1 cellular context compared by ENCODE assay signal in the genomic region with DNA sequence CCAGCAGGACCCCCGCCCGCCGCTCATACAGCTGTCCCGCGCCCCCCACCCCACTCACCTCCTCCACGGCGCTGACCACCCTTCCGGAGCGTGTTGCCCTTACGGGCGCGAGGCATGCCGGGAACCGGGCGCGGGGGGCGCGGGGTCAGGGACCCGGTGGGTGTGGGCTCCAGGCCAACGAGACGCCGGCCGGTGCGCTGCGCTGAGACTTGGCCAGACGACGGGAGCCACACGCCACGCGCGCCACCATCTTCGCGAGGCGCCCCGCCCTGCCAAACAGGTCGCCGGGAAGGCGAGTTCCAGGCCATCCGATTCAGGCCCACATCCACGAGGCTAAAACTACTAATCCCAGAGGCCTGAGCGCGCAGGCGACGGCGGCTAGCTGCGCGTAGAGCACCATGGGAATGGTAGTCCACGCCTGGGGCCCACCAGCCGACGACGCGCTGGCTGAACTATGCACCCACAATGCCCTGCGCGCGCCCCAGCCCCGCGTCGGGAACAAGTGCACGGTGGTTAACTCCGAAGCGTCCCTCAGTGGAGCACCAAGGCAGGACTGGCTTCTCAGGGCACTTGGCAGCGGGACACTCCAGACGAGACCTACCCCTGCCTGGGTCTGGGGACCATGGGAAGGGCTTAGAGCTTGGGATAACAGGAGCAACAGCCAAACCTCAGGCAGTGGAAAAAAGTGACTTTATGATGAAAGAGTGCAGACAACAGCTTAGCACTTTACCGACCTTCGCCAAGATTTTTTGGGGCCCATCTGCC.
TF ChIP-seq lines count a peak whose summit lies in the region.

A gene with protein sequence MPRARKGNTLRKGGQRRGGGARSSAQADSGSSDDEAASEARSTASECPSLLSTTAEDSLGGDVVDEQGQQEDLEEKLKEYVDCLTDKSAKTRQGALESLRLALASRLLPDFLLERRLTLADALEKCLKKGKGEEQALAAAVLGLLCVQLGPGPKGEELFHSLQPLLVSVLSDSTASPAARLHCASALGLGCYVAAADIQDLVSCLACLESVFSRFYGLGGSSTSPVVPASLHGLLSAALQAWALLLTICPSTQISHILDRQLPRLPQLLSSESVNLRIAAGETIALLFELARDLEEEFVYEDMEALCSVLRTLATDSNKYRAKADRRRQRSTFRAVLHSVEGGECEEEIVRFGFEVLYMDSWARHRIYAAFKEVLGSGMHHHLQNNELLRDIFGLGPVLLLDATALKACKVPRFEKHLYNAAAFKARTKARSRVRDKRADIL (minus strand): TSS at position 271 of the 765 bp plus-strand sequence. CDS start 155 bp downstream, at position 116.

TF ChIP-seq in HepG2, 621 proteins besides CTCF, POLR2A, EP300 and RAD21 (continued from another document and continues in another):
- TF ChIP-seq, protein P1, sequence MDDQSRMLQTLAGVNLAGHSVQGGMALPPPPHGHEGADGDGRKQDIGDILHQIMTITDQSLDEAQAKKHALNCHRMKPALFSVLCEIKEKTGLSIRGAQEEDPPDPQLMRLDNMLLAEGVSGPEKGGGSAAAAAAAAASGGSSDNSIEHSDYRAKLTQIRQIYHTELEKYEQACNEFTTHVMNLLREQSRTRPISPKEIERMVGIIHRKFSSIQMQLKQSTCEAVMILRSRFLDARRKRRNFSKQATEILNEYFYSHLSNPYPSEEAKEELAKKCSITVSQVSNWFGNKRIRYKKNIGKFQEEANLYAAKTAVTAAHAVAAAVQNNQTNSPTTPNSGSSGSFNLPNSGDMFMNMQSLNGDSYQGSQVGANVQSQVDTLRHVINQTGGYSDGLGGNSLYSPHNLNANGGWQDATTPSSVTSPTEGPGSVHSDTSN (CRISPR knock-in tag; IDR thresholded peaks at IDR 0.05; ENCODE audit: borderline replicate concordance): no peak
- peak; percentile 48; the same call in 1 of the 2 replicates for TF ChIP-seq NFYC (CRISPR knock-in tag; IDR thresholded peaks at IDR 0.05)
- TF ChIP-seq JUN (CRISPR knock-in tag; IDR thresholded peaks at IDR 0.05): no peak
- TF ChIP-seq TAF15 (IDR thresholded peaks at IDR 0.05; ENCODE audit: low read depth, low read length, poor library complexity, severe bottlenecking): no peak
- TF ChIP-seq MEF2D (CRISPR knock-in tag; IDR thresholded peaks at IDR 0.05): peak; percentile 67
- TF ChIP-seq, protein P2, sequence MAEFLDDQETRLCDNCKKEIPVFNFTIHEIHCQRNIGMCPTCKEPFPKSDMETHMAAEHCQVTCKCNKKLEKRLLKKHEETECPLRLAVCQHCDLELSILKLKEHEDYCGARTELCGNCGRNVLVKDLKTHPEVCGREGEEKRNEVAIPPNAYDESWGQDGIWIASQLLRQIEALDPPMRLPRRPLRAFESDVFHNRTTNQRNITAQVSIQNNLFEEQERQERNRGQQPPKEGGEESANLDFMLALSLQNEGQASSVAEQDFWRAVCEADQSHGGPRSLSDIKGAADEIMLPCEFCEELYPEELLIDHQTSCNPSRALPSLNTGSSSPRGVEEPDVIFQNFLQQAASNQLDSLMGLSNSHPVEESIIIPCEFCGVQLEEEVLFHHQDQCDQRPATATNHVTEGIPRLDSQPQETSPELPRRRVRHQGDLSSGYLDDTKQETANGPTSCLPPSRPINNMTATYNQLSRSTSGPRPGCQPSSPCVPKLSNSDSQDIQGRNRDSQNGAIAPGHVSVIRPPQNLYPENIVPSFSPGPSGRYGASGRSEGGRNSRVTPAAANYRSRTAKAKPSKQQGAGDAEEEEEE (CRISPR knock-in tag; IDR thresholded peaks at IDR 0.05; ENCODE audit: borderline replicate concordance): peak; percentile 42; the same call in 1 of the 2 replicates
- peak; percentile 95; the same call in 1 of the 2 replicates for TF ChIP-seq KLF12 (CRISPR knock-in tag; IDR thresholded peaks at IDR 0.05; ENCODE audit: borderline replicate concordance)
- no peak for TF ChIP-seq NFE2L1 (CRISPR knock-in tag; IDR thresholded peaks at IDR 0.05; ENCODE audit: borderline replicate concordance)
- TF ChIP-seq NFE2L2 (IDR thresholded peaks at IDR 0.05; ENCODE audit: low read length): peak; percentile 26; the same call in 1 of the 2 replicates
- TF ChIP-seq SAP130 (CRISPR knock-in tag; IDR thresholded peaks at IDR 0.05; ENCODE audit: low read depth): peak; percentile 91
- TF ChIP-seq, protein P3, sequence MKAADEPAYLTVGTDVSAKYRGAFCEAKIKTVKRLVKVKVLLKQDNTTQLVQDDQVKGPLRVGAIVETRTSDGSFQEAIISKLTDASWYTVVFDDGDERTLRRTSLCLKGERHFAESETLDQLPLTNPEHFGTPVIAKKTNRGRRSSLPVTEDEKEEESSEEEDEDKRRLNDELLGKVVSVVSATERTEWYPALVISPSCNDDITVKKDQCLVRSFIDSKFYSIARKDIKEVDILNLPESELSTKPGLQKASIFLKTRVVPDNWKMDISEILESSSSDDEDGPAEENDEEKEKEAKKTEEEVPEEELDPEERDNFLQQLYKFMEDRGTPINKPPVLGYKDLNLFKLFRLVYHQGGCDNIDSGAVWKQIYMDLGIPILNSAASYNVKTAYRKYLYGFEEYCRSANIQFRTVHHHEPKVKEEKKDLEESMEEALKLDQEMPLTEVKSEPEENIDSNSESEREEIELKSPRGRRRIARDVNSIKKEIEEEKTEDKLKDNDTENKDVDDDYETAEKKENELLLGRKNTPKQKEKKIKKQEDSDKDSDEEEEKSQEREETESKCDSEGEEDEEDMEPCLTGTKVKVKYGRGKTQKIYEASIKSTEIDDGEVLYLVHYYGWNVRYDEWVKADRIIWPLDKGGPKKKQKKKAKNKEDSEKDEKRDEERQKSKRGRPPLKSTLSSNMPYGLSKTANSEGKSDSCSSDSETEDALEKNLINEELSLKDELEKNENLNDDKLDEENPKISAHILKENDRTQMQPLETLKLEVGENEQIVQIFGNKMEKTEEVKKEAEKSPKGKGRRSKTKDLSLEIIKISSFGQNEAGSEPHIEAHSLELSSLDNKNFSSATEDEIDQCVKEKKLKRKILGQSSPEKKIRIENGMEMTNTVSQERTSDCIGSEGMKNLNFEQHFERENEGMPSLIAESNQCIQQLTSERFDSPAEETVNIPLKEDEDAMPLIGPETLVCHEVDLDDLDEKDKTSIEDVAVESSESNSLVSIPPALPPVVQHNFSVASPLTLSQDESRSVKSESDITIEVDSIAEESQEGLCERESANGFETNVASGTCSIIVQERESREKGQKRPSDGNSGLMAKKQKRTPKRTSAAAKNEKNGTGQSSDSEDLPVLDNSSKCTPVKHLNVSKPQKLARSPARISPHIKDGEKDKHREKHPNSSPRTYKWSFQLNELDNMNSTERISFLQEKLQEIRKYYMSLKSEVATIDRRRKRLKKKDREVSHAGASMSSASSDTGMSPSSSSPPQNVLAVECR (CRISPR knock-in tag; IDR thresholded peaks at IDR 0.05; ENCODE audit: borderline replicate concordance): peak; percentile 95
- no peak for TF ChIP-seq SRSF9 (IDR thresholded peaks at IDR 0.05; ENCODE audit: borderline replicate concordance, insufficient read depth, low read depth, low read length, poor library complexity, severe bottlenecking)
- TF ChIP-seq ZNF703 (CRISPR knock-in tag; IDR thresholded peaks at IDR 0.05; ENCODE audit: borderline replicate concordance): no peak
- TF ChIP-seq, protein P4, sequence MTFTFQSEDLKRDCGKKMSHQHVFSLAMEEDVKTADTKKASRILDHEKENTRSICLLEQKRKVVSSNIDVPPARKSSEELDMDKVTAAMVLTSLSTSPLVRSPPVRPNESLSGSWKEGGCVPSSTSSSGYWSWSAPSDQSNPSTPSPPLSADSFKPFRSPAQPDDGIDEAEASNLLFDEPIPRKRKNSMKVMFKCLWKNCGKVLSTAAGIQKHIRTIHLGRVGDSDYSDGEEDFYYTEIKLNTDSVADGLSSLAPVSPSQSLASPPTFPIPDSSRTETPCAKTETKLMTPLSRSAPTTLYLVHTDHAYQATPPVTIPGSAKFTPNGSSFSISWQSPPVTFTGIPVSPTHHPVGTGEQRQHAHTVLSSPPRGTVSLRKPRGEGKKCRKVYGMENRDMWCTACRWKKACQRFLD (CRISPR knock-in tag; IDR thresholded peaks at IDR 0.05; ENCODE audit: borderline replicate concordance): peak; percentile 16; the same call in 1 of the 2 replicates
- TF ChIP-seq REXO4 (CRISPR knock-in tag; IDR thresholded peaks at IDR 0.05; ENCODE audit: borderline replicate concordance): no peak
- no peak for TF ChIP-seq ZNF878 (CRISPR knock-in tag; IDR thresholded peaks at IDR 0.05)
- TF ChIP-seq THAP11 (CRISPR knock-in tag; IDR thresholded peaks at IDR 0.05): peak; percentile 98
- TF ChIP-seq ZNF558 (CRISPR knock-in tag; IDR thresholded peaks at IDR 0.05; ENCODE audit: borderline replicate concordance): peak; percentile 64; the same call in 1 of the 2 replicates
- TF ChIP-seq, protein P5, sequence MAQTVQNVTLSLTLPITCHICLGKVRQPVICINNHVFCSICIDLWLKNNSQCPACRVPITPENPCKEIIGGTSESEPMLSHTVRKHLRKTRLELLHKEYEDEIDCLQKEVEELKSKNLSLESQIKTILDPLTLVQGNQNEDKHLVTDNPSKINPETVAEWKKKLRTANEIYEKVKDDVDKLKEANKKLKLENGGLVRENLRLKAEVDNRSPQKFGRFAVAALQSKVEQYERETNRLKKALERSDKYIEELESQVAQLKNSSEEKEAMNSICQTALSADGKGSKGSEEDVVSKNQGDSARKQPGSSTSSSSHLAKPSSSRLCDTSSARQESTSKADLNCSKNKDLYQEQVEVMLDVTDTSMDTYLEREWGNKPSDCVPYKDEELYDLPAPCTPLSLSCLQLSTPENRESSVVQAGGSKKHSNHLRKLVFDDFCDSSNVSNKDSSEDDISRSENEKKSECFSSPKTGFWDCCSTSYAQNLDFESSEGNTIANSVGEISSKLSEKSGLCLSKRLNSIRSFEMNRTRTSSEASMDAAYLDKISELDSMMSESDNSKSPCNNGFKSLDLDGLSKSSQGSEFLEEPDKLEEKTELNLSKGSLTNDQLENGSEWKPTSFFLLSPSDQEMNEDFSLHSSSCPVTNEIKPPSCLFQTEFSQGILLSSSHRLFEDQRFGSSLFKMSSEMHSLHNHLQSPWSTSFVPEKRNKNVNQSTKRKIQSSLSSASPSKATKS (CRISPR knock-in tag; IDR thresholded peaks at IDR 0.05): no peak
- TF ChIP-seq, protein P6, sequence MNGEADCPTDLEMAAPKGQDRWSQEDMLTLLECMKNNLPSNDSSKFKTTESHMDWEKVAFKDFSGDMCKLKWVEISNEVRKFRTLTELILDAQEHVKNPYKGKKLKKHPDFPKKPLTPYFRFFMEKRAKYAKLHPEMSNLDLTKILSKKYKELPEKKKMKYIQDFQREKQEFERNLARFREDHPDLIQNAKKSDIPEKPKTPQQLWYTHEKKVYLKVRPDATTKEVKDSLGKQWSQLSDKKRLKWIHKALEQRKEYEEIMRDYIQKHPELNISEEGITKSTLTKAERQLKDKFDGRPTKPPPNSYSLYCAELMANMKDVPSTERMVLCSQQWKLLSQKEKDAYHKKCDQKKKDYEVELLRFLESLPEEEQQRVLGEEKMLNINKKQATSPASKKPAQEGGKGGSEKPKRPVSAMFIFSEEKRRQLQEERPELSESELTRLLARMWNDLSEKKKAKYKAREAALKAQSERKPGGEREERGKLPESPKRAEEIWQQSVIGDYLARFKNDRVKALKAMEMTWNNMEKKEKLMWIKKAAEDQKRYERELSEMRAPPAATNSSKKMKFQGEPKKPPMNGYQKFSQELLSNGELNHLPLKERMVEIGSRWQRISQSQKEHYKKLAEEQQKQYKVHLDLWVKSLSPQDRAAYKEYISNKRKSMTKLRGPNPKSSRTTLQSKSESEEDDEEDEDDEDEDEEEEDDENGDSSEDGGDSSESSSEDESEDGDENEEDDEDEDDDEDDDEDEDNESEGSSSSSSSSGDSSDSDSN (CRISPR knock-in tag; IDR thresholded peaks at IDR 0.05): peak; percentile 41
- TF ChIP-seq, protein P7, sequence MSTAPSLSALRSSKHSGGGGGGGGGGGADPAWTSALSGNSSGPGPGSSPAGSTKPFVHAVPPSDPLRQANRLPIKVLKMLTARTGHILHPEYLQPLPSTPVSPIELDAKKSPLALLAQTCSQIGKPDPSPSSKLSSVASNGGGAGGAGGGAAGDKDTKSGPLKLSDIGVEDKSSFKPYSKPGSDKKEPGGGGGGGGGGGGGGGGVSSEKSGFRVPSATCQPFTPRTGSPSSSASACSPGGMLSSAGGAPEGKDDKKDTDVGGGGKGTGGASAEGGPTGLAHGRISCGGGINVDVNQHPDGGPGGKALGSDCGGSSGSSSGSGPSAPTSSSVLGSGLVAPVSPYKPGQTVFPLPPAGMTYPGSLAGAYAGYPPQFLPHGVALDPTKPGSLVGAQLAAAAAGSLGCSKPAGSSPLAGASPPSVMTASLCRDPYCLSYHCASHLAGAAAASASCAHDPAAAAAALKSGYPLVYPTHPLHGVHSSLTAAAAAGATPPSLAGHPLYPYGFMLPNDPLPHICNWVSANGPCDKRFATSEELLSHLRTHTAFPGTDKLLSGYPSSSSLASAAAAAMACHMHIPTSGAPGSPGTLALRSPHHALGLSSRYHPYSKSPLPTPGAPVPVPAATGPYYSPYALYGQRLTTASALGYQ (CRISPR knock-in tag; IDR thresholded peaks at IDR 0.05): no peak
- TF ChIP-seq, protein P8, sequence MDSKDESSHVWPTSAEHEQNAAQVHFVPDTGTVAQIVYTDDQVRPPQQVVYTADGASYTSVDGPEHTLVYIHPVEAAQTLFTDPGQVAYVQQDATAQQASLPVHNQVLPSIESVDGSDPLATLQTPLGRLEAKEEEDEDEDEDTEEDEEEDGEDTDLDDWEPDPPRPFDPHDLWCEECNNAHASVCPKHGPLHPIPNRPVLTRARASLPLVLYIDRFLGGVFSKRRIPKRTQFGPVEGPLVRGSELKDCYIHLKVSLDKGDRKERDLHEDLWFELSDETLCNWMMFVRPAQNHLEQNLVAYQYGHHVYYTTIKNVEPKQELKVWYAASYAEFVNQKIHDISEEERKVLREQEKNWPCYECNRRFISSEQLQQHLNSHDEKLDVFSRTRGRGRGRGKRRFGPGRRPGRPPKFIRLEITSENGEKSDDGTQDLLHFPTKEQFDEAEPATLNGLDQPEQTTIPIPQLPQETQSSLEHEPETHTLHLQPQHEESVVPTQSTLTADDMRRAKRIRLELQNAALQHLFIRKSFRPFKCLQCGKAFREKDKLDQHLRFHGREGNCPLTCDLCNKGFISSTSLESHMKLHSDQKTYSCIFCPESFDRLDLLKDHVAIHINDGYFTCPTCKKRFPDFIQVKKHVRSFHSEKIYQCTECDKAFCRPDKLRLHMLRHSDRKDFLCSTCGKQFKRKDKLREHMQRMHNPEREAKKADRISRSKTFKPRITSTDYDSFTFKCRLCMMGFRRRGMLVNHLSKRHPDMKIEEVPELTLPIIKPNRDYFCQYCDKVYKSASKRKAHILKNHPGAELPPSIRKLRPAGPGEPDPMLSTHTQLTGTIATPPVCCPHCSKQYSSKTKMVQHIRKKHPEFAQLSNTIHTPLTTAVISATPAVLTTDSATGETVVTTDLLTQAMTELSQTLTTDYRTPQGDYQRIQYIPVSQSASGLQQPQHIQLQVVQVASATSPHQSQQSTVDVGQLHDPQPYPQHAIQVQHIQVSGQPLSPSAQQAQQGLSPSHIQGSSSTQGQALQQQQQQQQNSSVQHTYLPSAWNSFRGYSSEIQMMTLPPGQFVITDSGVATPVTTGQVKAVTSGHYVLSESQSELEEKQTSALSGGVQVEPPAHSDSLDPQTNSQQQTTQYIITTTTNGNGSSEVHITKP (CRISPR knock-in tag; IDR thresholded peaks at IDR 0.05; ENCODE audit: low read depth): peak; percentile 70; the same call in 1 of the 2 replicates
- TF ChIP-seq ZMYM4 (CRISPR knock-in tag; IDR thresholded peaks at IDR 0.05): peak; percentile 35; the same call in 1 of the 2 replicates
- 0 out of 2 replicates have a peak, but pooled peaks have one; percentile 5 for TF ChIP-seq HNF4G (IDR thresholded peaks at IDR 0.05; ENCODE audit: borderline replicate concordance, low read depth, low read length)
- no peak for TF ChIP-seq HNF4G (CRISPR knock-in tag; IDR thresholded peaks at IDR 0.05; ENCODE audit: borderline replicate concordance, low read depth)
- no peak for TF ChIP-seq SRSF4 (IDR thresholded peaks at IDR 0.05; ENCODE audit: low read depth, low read length, poor library complexity, severe bottlenecking)
- TF ChIP-seq, protein P9, sequence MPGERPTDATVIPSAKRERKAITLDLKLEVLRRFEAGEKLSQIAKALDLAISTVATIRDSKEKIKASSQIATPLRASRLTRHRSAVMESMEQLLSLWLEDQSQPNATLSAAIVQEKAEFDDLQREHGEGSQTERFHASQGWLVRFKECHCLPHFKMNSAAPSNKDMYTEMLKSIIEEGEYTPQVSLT (CRISPR knock-in tag; IDR thresholded peaks at IDR 0.05; ENCODE audit: borderline replicate concordance, low read depth): no peak
